Comparison of ENCODE assay signal across 27 cellular contexts in genomic region chr2:21891191-21891590, GRCh38.
"Had no signal": no experiment of that assay in that cellular context is flagged by ENCODE, and none has a peak within 500 bp of the region (broad histone marks: within the 10 kb centered on the region; RNA-seq: fewer than 3 reads in every experiment).

No MANE protein-coding gene starts in this region.

- H3K4me1 Mint-ChIP-seq: activated CD4-positive, alpha-beta memory T cell treated with anti-CD3 and anti-CD28 coated beads, Interleukin-2, amount 10 ng/mL, durations not matched to agents 7 days and 5 days; activated CD4-positive, alpha-beta T cell treated with anti-CD3 and anti-CD28 coated beads, Interleukin-2, amount 10 ng/mL, durations not matched to agents 7 days and 5 days; activated naive CD4-positive, alpha-beta T cell treated with anti-CD3 and anti-CD28 coated beads, Interleukin-2, amount 50 U/mL, for 24 hours; activated naive CD8-positive, alpha-beta T cell treated with anti-CD3 and anti-CD28 coated beads, Interleukin-2, amount 50 U/mL, for 24 hours; endodermal cell; memory B cell; naive thymus-derived CD8-positive, alpha-beta T cell had no signal

- H3K27me3 Mint-ChIP-seq: activated CD4-positive, alpha-beta memory T cell treated with anti-CD3 and anti-CD28 coated beads, Interleukin-2, amount 10 ng/mL, durations not matched to agents 7 days and 5 days; activated CD4-positive, alpha-beta T cell treated with anti-CD3 and anti-CD28 coated beads, Interleukin-2, amount 10 ng/mL, durations not matched to agents 7 days and 5 days; activated naive CD4-positive, alpha-beta T cell treated with anti-CD3 and anti-CD28 coated beads, Interleukin-2, amount 50 U/mL, for 24 hours; activated naive CD8-positive, alpha-beta T cell treated with anti-CD3 and anti-CD28 coated beads, Interleukin-2, amount 50 U/mL, for 24 hours; activated T-cell treated with anti-CD3 and anti-CD28 coated beads, Interleukin-2, amount 50 U/mL, for 24 hours; memory B cell; naive thymus-derived CD8-positive, alpha-beta T cell had no signal

- H3K4me1 ChIP-seq: right lobe of liver, uterus had no signal

- H3K27ac Mint-ChIP-seq: activated CD4-positive, alpha-beta memory T cell treated with anti-CD3 and anti-CD28 coated beads, Interleukin-2, amount 10 ng/mL, durations not matched to agents 7 days and 5 days; activated CD4-positive, alpha-beta T cell treated with anti-CD3 and anti-CD28 coated beads, Interleukin-2, amount 10 ng/mL, durations not matched to agents 7 days and 5 days; activated naive CD4-positive, alpha-beta T cell treated with anti-CD3 and anti-CD28 coated beads, Interleukin-2, amount 50 U/mL, for 24 hours; activated naive CD8-positive, alpha-beta T cell treated with anti-CD3 and anti-CD28 coated beads, Interleukin-2, amount 50 U/mL, for 24 hours; activated T-cell treated with anti-CD3 and anti-CD28 coated beads, Interleukin-2, amount 50 U/mL, for 24 hours; endodermal cell; memory B cell; naive thymus-derived CD8-positive, alpha-beta T cell; WTC11 had no signal

- ATAC-seq: activated naive CD8-positive, alpha-beta T cell treated with anti-CD3 and anti-CD28 coated beads, Interleukin-2, amount 50 U/mL, for 24 hours; esophagus mucosa; left cardiac atrium; naive thymus-derived CD8-positive, alpha-beta T cell; right lobe of liver; stimulated activated naive CD8-positive, alpha-beta T cell treated with anti-CD3 and anti-CD28 coated beads, Interleukin-15, Interleukin-2, amounts not matched to agents 100 U/mL and 50 U/mL, for 24 hours; WTC11 had no signal

- H3K9me3 Mint-ChIP-seq: endodermal cell had no signal

- H3K4me3 ChIP-seq: right lobe of liver, skin epidermis, thoracic aorta, uterus had no signal

- H3K9me3 ChIP-seq: right lobe of liver, thoracic aorta, uterus had no signal

- H3K36me3 ChIP-seq: right lobe of liver, thoracic aorta, uterus had no signal

- H3K27ac ChIP-seq: right lobe of liver, skin epidermis, thoracic aorta, uterus had no signal

- H3K4me3 Mint-ChIP-seq: activated CD4-positive, alpha-beta memory T cell treated with anti-CD3 and anti-CD28 coated beads, Interleukin-2, amount 10 ng/mL, durations not matched to agents 7 days and 5 days; activated CD4-positive, alpha-beta T cell treated with anti-CD3 and anti-CD28 coated beads, Interleukin-2, amount 10 ng/mL, durations not matched to agents 7 days and 5 days; activated naive CD4-positive, alpha-beta T cell treated with anti-CD3 and anti-CD28 coated beads, Interleukin-2, amount 50 U/mL, for 24 hours; activated naive CD8-positive, alpha-beta T cell treated with anti-CD3 and anti-CD28 coated beads, Interleukin-2, amount 50 U/mL, for 24 hours; activated T-cell treated with anti-CD3 and anti-CD28 coated beads, Interleukin-2, amount 50 U/mL, for 24 hours; endodermal cell; memory B cell; naive thymus-derived CD8-positive, alpha-beta T cell; WTC11 had no signal

- DNase-seq: activated CD4-positive, alpha-beta memory T cell treated with anti-CD3 and anti-CD28 coated beads, Interleukin-2, amount 10 ng/mL, durations not matched to agents 7 days and 5 days; activated CD4-positive, alpha-beta T cell treated with anti-CD3 and anti-CD28 coated beads for 1 hour; activated CD4-positive, alpha-beta T cell treated with anti-CD3 and anti-CD28 coated beads, Interleukin-2, amount 10 ng/mL, durations not matched to agents 7 days and 5 days; activated CD8-positive, alpha-beta memory T cell treated with anti-CD3 and anti-CD28 coated beads, Interleukin-2, amount 50 U/mL, for 48 hours; activated gamma-delta T cell treated with Interleukin-2 at 50 U/mL for 16 hours; activated naive CD8-positive, alpha-beta T cell treated with anti-CD3 and anti-CD28 coated beads, Interleukin-2, amount 50 U/mL, for 24 hours; activated T-cell treated with anti-CD3 and anti-CD28 coated beads, Interleukin-2, amount 50 U/mL, for 24 hours; amygdala; caudate nucleus; endodermal cell; foreskin melanocyte; islet precursor cell; left cardiac atrium; naive thymus-derived CD8-positive, alpha-beta T cell; right lobe of liver; stimulated activated CD4-positive, alpha-beta T cell treated with anti-CD3 and anti-CD28 coated beads, Interleukin-12 subunit alpha, Interleukin-12 subunit beta, amount 100 ng/mL, for 4 hours; stimulated activated CD4-positive, alpha-beta T cell treated with anti-CD3 and anti-CD28 coated beads, Interleukin-4, amount 100 ng/mL, for 1 hour; stimulated activated naive CD8-positive, alpha-beta T cell treated with anti-CD3 and anti-CD28 coated beads, Interleukin-15, Interleukin-2, amounts not matched to agents 100 U/mL and 50 U/mL, for 24 hours; T-helper 2 cell; trophoblast cell; uterus had no signal

- H3K36me3 Mint-ChIP-seq: activated naive CD4-positive, alpha-beta T cell treated with anti-CD3 and anti-CD28 coated beads, Interleukin-2, amount 50 U/mL, for 24 hours; memory B cell; naive thymus-derived CD8-positive, alpha-beta T cell; WTC11 had no signal

- H3K27me3 ChIP-seq: right lobe of liver, uterus had no signal
